In the genomic region with DNA sequence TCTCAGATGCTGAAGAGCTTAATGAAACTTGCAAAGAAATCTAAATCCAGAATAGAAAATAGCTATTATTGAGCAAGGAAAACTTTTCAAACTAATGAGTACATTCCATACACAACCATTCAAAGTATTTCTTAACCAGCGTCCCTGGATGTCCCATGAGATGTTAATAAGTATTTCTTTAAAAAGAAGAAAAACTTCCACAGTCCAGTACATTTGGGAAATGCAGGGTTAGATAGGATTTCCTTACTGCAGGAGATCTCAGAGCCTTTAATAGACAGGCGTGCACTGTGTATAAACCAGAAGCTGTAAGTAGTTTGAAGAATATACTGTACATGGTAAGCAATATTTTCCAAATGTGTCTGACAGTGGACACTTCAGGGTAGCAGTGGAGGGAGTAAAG, we compare ENCODE assay signal across 15 cellular contexts. TPM values are rescaled to one million over a fixed set of nuclear protein-coding genes. Genes with fewer than 3 reads are reported as not detected.
DNase-seq lines count a peak whose midpoint lies in the region; ATAC-seq and TF ChIP-seq lines count a peak whose summit lies in the region.
"Had no signal": no experiment of that assay in that cellular context is flagged by ENCODE, and none has a peak within 500 bp of the region (broad histone marks: within the 10 kb centered on the region; RNA-seq: fewer than 3 reads in every experiment).

No MANE protein-coding gene starts in this region.

- BruUV-seq in MCF 10A (replicated peaks; lab: Mats Ljungman, UMichigan), result no TSS peak

- H3K27ac Mint-ChIP-seq in MCF 10A (ENCODE audit: low read depth, unreplicated experiment), result no peak overlapping the region
- H3K27ac Mint-ChIP-seq: HFFc6 had no signal

- no peaks in the 10 kb centered on the region for H3K9me3 Mint-ChIP-seq in MCF 10A (ENCODE audit: unreplicated experiment)
- H3K9me3 Mint-ChIP-seq: HFFc6 had no signal

- H3K36me3 ChIP-seq in right atrium auricular region, result no peaks in the 10 kb centered on the region
- H3K36me3 ChIP-seq in gastrocnemius medialis, result no peaks in the 10 kb centered on the region
- H3K36me3 ChIP-seq: BE2C had no signal

- no peak overlapping the region for H3K4me3 Mint-ChIP-seq in MCF 10A (ENCODE audit: unreplicated experiment)
- H3K4me3 Mint-ChIP-seq: HFFc6 had no signal

- in situ Hi-C loops in gastrocnemius medialis (cut with MboI; ENCODE audit: low sequenced_read_pairs in 4 of 4), result no loop called here

- CTCF ChIA-PET in MCF 10A (lab: Yijun Ruan, JAX), result interaction anchor here (0.6 to 0.9 kb wide), 3 partner anchors 9 to 31 kb away, joined by 3 to 7 read pairs (median 3); no protein-coding TSS in a partner anchor

- intact Hi-C loops in right cardiac atrium (cut with DNase I), result loop anchor here in 1 of 4 donors (10.0 kb wide), 1 partner anchor 45 kb away; no protein-coding TSS in a partner anchor
- intact Hi-C loops in gastrocnemius medialis (cut with DNase I; ENCODE audit: low total_unique reads), result no loop called here
- intact Hi-C loops in MCF 10A (cut with micrococcal nuclease), result no loop called here
- intact Hi-C loops in head of caudate nucleus (cut with DNase I), result no loop called here

- H3K36me3 Mint-ChIP-seq in MCF 10A (ENCODE audit: insufficient read depth, unreplicated experiment), result no peaks in the 10 kb centered on the region

- H3K27me3 ChIP-seq in right cardiac atrium (ENCODE audit: control insufficient read depth, insufficient read depth) (no peaks in the 10 kb centered on the region), right atrium auricular region (no peaks in the 10 kb centered on the region), gastrocnemius medialis (no peaks in the 10 kb centered on the region)
- H3K27me3 ChIP-seq: BE2C had no signal

- POLR2A ChIA-PET in MCF 10A (lab: Yijun Ruan, JAX), result interaction anchor here (0.6 to 1.2 kb wide), 2 partner anchors 12 to 109 kb away, joined by 3 to 4 read pairs; no protein-coding TSS in a partner anchor

- DNase-seq in right cardiac atrium (no peak), right atrium auricular region (ENCODE audit: low spot score) (no peak), fibroblast of peridontal ligament (ENCODE audit: extremely low read depth) (peak; percentile 35), gastrocnemius medialis (no peak), SIG-M5 treated with dmso at 0.1 percent for 504 hours (lab: John Stamatoyannopoulos, UW; ENCODE audit: unreplicated experiment) (no peak), MCF 10A (ENCODE audit: unreplicated experiment) (no peak), head of caudate nucleus (no peak), NCI-H446 treated with DMSO at 0.1 percent for 48 hours (lab: John Stamatoyannopoulos, UW) (no peak)
- DNase-seq: BE2C, DMS 273 treated with DMSO at 0.1 percent for 48 hours, HFFc6, MM.1S, NCI-H1105, NCI-H187, PC-9 had no signal

- TF ChIP-seq POLR2A in gastrocnemius medialis (IDR thresholded peaks at IDR 0.05), result no peak

- H3K4me1 ChIP-seq in right cardiac atrium (ENCODE audit: control insufficient read depth, insufficient read depth, low read length) (no peaks in the 10 kb centered on the region), right atrium auricular region (peaks cover 0 to 7% of the 10 kb centered on the region in 2 donors), gastrocnemius medialis (no peaks in the 10 kb centered on the region)
- H3K4me1 ChIP-seq: BE2C had no signal

- peak; percentile 17 to 48 for ATAC-seq in right cardiac atrium
- ATAC-seq in gastrocnemius medialis, result peak; percentile 52 to 53

- no peak overlapping the region for H3K27ac ChIP-seq in right cardiac atrium (ENCODE audit: low read length)
- H3K27ac ChIP-seq in right atrium auricular region, result no peak overlapping the region
- H3K27ac ChIP-seq in gastrocnemius medialis, result peak overlapping the region in 2 of 4 donors; percentile 51
- H3K27ac ChIP-seq: PC-9 had no signal

- H3K4me1 Mint-ChIP-seq in MCF 10A (ENCODE audit: insufficient read depth, unreplicated experiment), result no peaks in the 10 kb centered on the region

- TF ChIP-seq CTCF in right atrium auricular region (IDR thresholded peaks at IDR 0.05), result no peak
- TF ChIP-seq CTCF in gastrocnemius medialis (IDR thresholded peaks at IDR 0.05 in 4 of 5, conservative IDR thresholded peaks at IDR 0.05 in 1 of 5), result no peak
- TF ChIP-seq CTCF in MCF 10A (IDR thresholded peaks at IDR 0.05; ENCODE audit: unreplicated experiment), result no peak

- WGBS in right cardiac atrium, result 60% methylated on average over 2 of the region's 2 CpGs

- no peak overlapping the region for H3K4me3 ChIP-seq in right cardiac atrium (ENCODE audit: low read length)
- no peak overlapping the region for H3K4me3 ChIP-seq in right atrium auricular region
- H3K4me3 ChIP-seq in gastrocnemius medialis, result no peak overlapping the region
- H3K4me3 ChIP-seq: PC-9 had no signal

- no peaks in the 10 kb centered on the region for H3K27me3 Mint-ChIP-seq in MCF 10A (ENCODE audit: insufficient read depth, unreplicated experiment)

- H3K9me3 ChIP-seq in right cardiac atrium (ENCODE audit: control insufficient read depth, low read length), result no peaks in the 10 kb centered on the region
- H3K9me3 ChIP-seq in right atrium auricular region, result no peaks in the 10 kb centered on the region
- no peaks in the 10 kb centered on the region for H3K9me3 ChIP-seq in gastrocnemius medialis
- H3K9me3 ChIP-seq: BE2C had no signal

RNA-seq across cellular contexts. Expression of a gene that starts 29.6 kb away (rescaled TPM):
- 10 to 100 TPM; 33.6 to 65.9 (median 39.2) TPM for total RNA-seq in right cardiac atrium
- polyA plus RNA-seq in right cardiac atrium, result 22.9 TPM
- total RNA-seq in right atrium auricular region, result 10 to 100 TPM; 32.3 to 49.5 TPM
- 10 to 100 TPM; 19.2 to 96.7 (median 45.3) TPM for total RNA-seq in gastrocnemius medialis
- total RNA-seq in MCF 10A (2022), result 16.8 and 27.9 TPM in 2 replicates
